In genomic region chr6:367891-368630, GRCh38 we compare ENCODE assay signal across 36 cellular contexts. TPM values are rescaled to one million over a fixed set of nuclear protein-coding genes. Genes with fewer than 3 reads are reported as not detected.
"Had no signal": no experiment of that assay in that cellular context is flagged by ENCODE, and none has a peak within 500 bp of the region (broad histone marks: within the 10 kb centered on the region; RNA-seq: fewer than 3 reads in every experiment).

No MANE protein-coding gene starts in this region.

- H3K4me3 ChIP-seq: ascending aorta, cardiac muscle cell, K562, Peyer's patch, SJCRH30, SK-N-MC had no signal

- H3K4me1 ChIP-seq: ascending aorta had no signal

- H3K36me3 ChIP-seq: ascending aorta, cardiac muscle cell, Peyer's patch, SJCRH30, WERI-Rb-1 had no signal

- H3K27ac Mint-ChIP-seq: activated CD4-positive, alpha-beta memory T cell treated with anti-CD3 and anti-CD28 coated beads, Interleukin-2, amount 10 ng/mL, durations not matched to agents 7 days and 5 days; activated CD8-positive, alpha-beta memory T cell treated with anti-CD3 and anti-CD28 coated beads, Interleukin-2, amount 10 ng/mL, durations not matched to agents 7 days and 5 days; activated naive CD8-positive, alpha-beta T cell treated with anti-CD3 and anti-CD28 coated beads for 36 hours; activated T-cell treated with anti-CD3 and anti-CD28 coated beads, Interleukin-2, amount 50 U/mL, for 72 hours; activated T-helper 17 cell treated with anti-CD3 and anti-CD28 coated beads, Interleukin-2, amount 50 U/mL, for 72 hours had no signal

- H3K27me3 Mint-ChIP-seq: activated T-helper 17 cell treated with anti-CD3 and anti-CD28 coated beads, Interleukin-2, amount 50 U/mL, for 72 hours had no signal

- H3K4me1 Mint-ChIP-seq: activated CD4-positive, alpha-beta memory T cell treated with anti-CD3 and anti-CD28 coated beads, Interleukin-2, amount 10 ng/mL, durations not matched to agents 7 days and 5 days; activated naive CD8-positive, alpha-beta T cell treated with anti-CD3 and anti-CD28 coated beads for 36 hours; activated T-helper 17 cell treated with anti-CD3 and anti-CD28 coated beads, Interleukin-2, amount 50 U/mL, for 72 hours had no signal

- H3K36me3 Mint-ChIP-seq: activated naive CD8-positive, alpha-beta T cell treated with anti-CD3 and anti-CD28 coated beads for 36 hours had no signal

- DNase-seq: activated CD4-positive, alpha-beta memory T cell treated with anti-CD3 and anti-CD28 coated beads, Interleukin-2, amount 10 ng/mL, durations not matched to agents 7 days and 5 days; activated CD4-positive, alpha-beta T cell treated with anti-CD3 and anti-CD28 coated beads for 1 hour; activated CD4-positive, alpha-beta T cell treated with anti-CD3 and anti-CD28 coated beads for 48 hours; activated CD4-positive, CD25-positive, alpha-beta regulatory T cell; activated CD8-positive, alpha-beta memory T cell treated with anti-CD3 and anti-CD28 coated beads for 24 hours; activated CD8-positive, alpha-beta memory T cell treated with anti-CD3 and anti-CD28 coated beads, Interleukin-2, amount 10 ng/mL, durations not matched to agents 7 days and 5 days; activated CD8-positive, alpha-beta memory T cell treated with anti-CD3 and anti-CD28 coated beads, Interleukin-2, amount 50 U/mL, for 48 hours; activated effector memory CD4-positive, alpha-beta T cell treated with anti-CD3 and anti-CD28 coated beads, Interleukin-2, amount 50 U/mL, for 16 hours; activated naive CD4-positive, alpha-beta T cell; activated naive CD4-positive, alpha-beta T cell treated with anti-CD3 and anti-CD28 coated beads, Interleukin-2, amount 50 U/mL, for 16 hours; activated naive CD8-positive, alpha-beta T cell treated with anti-CD3 and anti-CD28 coated beads for 36 hours; activated T-cell treated with anti-CD3 and anti-CD28 coated beads, Interleukin-2, amount 50 U/mL, for 72 hours; amniotic stem cell; NCI-H1105; NCI-H1417 treated with DMSO at 0.1 percent for 48 hours; NCI-H187 treated with DMSO at 0.1 percent for 48 hours; NCI-H2081; NCI-H2171 treated with DMSO at 0.1 percent for 48 hours; NCI-H2227 treated with DMSO at 0.1 percent for 48 hours; NCI-H446 treated with DMSO at 0.1 percent for 48 hours; NCI-H524; NCI-H69; NCI-H82; PC-3; Right ventricle myocardium superior; RPMI8226; SJCRH30; T1000; WERI-Rb-1 had no signal

- H3K4me3 Mint-ChIP-seq: activated CD4-positive, alpha-beta memory T cell treated with anti-CD3 and anti-CD28 coated beads, Interleukin-2, amount 10 ng/mL, durations not matched to agents 7 days and 5 days; activated CD8-positive, alpha-beta memory T cell treated with anti-CD3 and anti-CD28 coated beads, Interleukin-2, amount 10 ng/mL, durations not matched to agents 7 days and 5 days; activated naive CD8-positive, alpha-beta T cell treated with anti-CD3 and anti-CD28 coated beads for 36 hours; activated T-cell treated with anti-CD3 and anti-CD28 coated beads, Interleukin-2, amount 50 U/mL, for 72 hours; activated T-helper 17 cell treated with anti-CD3 and anti-CD28 coated beads, Interleukin-2, amount 50 U/mL, for 72 hours; central memory CD8-positive, alpha-beta T cell had no signal

- H3K27ac ChIP-seq: ascending aorta, cardiac muscle cell, Peyer's patch, SJCRH30, SK-N-MC, WERI-Rb-1 had no signal

- ATAC-seq: activated CD8-positive, alpha-beta memory T cell treated with anti-CD3 and anti-CD28 coated beads, Interleukin-2, amount 10 ng/mL, durations not matched to agents 7 days and 5 days; activated T-helper 17 cell treated with anti-CD3 and anti-CD28 coated beads, Interleukin-2, amount 50 U/mL, for 72 hours; K562; PC-3 had no signal

- H3K9me3 ChIP-seq: SJCRH30 had no signal

RNA-seq across cellular contexts. Expression of gene IRF4, which starts 23.5 kb away (rescaled TPM):
- total RNA-seq: cardiac muscle cell, SJCRH30 had no signal
